In the genomic region with DNA sequence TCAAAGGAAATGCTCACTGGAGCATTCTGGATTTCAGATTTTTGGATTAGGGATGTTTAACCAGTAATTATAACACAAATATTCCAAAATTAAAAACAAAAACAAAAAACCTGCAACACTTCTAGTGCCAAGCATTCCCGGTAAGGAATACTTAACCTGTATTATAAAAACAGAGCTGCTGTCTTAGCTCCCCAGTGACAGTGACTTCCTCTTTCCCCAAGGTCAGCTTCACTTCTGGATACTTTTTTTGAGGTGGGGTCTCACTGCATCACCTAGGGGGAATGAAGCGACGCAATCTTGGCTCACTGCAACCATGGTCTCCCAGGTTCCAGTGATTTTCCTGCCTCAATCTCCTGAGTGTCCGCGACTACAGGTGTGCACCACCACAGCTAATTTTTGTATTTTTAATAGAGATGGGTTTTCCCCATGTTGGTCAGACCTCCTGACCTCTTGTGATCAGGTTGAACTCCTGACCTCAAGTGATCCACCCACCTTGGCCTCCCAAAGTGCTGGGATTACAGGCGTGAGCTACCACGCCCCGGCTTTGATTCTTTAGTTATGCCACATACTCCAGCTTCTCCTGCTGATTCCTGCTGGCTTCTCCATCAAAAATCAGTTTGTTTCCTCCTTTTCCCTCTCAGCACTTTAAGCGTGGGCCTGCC, we compare ENCODE assay signal across 1 cellular context.
TF ChIP-seq lines count a peak whose summit lies in the region.

No MANE protein-coding gene starts in this region.

TF ChIP-seq in H1, 55 proteins besides CTCF, POLR2A, EP300 and RAD21:
- no peak for TF ChIP-seq ZNF274 (IDR thresholded peaks at IDR 0.05; ENCODE audit: borderline replicate concordance, extremely low read depth, low read length)
- no peak for TF ChIP-seq SUZ12 (IDR thresholded peaks at IDR 0.05; ENCODE audit: low read length)
